36 cellular contexts compared by ENCODE assay signal in the genomic region with DNA sequence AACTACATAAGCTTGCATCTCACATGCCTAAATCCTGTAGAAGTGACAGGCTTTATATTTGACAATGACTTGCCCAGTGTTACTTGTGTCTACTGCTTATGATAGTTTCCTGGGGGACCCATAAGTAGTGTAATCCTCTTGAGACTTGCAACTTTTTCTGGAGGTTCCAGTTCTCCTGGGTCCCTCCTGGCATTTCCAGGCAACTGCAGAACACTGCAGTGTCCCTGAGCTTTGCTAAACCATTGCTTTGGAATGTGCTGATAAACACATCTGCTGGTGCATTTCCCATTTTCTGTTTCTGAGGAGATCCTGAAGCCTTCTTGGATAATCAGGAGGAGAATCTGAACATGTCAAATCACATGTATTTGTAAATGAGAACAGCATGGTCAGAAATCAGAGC.
"Had no signal": no experiment of that assay in that cellular context is flagged by ENCODE, and none has a peak within 500 bp of the region (broad histone marks: within the 10 kb centered on the region; RNA-seq: fewer than 3 reads in every experiment).

No MANE protein-coding gene starts in this region.

- H3K9me3 ChIP-seq: MG63 had no signal

- H3K4me3 ChIP-seq: MG63 had no signal

- DNase-seq: Kasumi-1, MG63, MM.1S, MV-4-11, NCI-H1048, NCI-H1092, NCI-H1092 treated with DMSO at 0.1 percent for 48 hours, NCI-H1105, NCI-H1105 treated with DMSO at 0.1 percent for 48 hours, NCI-H1417, NCI-H1417 treated with DMSO at 0.1 percent for 48 hours, NCI-H1436, NCI-H1436 treated with DMSO at 0.1 percent for 48 hours, NCI-H146, NCI-H1694, NCI-H1694 treated with DMSO at 0.1 percent for 48 hours, NCI-H187, NCI-H187 treated with DMSO at 0.1 percent for 48 hours, NCI-H1930, NCI-H2029, NCI-H2029 treated with DMSO at 0.1 percent for 48 hours, NCI-H2081, NCI-H2081 treated with DMSO at 0.1 percent for 48 hours, NCI-H2107, NCI-H2171, NCI-H2171 treated with DMSO at 0.1 percent for 48 hours, NCI-H2227 treated with DMSO at 0.1 percent for 48 hours, NCI-H226, NCI-H345, NCI-H446, NCI-H446 treated with DMSO at 0.1 percent for 48 hours, NCI-H510A, NCI-H510A treated with DMSO at 0.1 percent for 48 hours, NCI-H524, NCI-H524 treated with DMSO at 0.1 percent for 48 hours, NCI-H526 had no signal

- H3K27me3 ChIP-seq: MG63 had no signal

- H3K36me3 ChIP-seq: MG63 had no signal
